In genomic region chr1:196128835-196129234, GRCh38 we compare ENCODE assay signal across 22 cellular contexts.
"Had no signal": no experiment of that assay in that cellular context is flagged by ENCODE, and none has a peak within 500 bp of the region (broad histone marks: within the 10 kb centered on the region; RNA-seq: fewer than 3 reads in every experiment).

No MANE protein-coding gene starts in this region.

- DNase-seq: activated CD4-positive, alpha-beta T cell treated with anti-CD3 and anti-CD28 coated beads, Interleukin-2, amount 10 ng/mL, durations not matched to agents 24 days and 14 days; activated CD8-positive, alpha-beta T cell treated with anti-CD3 and anti-CD28 coated beads for 36 hours; activated naive CD4-positive, alpha-beta T cell; activated T-cell treated with anti-CD3 and anti-CD28 coated beads, Interleukin-2, amount 50 U/mL, for 1 hour; anterior cingulate cortex; brain microvascular endothelial cell; cortex of kidney; heart right ventricle; kidney glomerular epithelial cell; left ventricle myocardium inferior; mammary epithelial cell; nephron progenitor cell; stimulated activated CD4-positive, alpha-beta T cell treated with anti-CD3 and anti-CD28 coated beads, Interleukin-12 subunit alpha, Interleukin-12 subunit beta, amount 100 ng/mL, for 4 hours; stimulated activated CD4-positive, alpha-beta T cell treated with anti-CD3 and anti-CD28 coated beads, Interleukin-1b, Interleukin-23, amount 100 ng/mL, for 48 hours; stimulated activated CD8-positive, alpha-beta memory T cell treated with anti-CD3 and anti-CD28 coated beads, Interleukin-4, amount 100 ng/mL, for 48 hours; stimulated activated naive CD4-positive, alpha-beta T cell; T-helper 9 cell; tibial artery had no signal

- H3K36me3 ChIP-seq: brain microvascular endothelial cell, heart right ventricle, left ventricle myocardium inferior, right atrium auricular region, tibial artery had no signal

- H3K4me3 Mint-ChIP-seq: activated CD4-positive, alpha-beta T cell treated with anti-CD3 and anti-CD28 coated beads, Interleukin-2, amount 10 ng/mL, durations not matched to agents 24 days and 14 days; activated CD8-positive, alpha-beta T cell treated with anti-CD3 and anti-CD28 coated beads for 36 hours; activated T-helper 17 cell treated with anti-CD3 and anti-CD28 coated beads, Interleukin-2, amount 50 U/mL, for 72 hours; central memory CD8-positive, alpha-beta T cell; nephron progenitor cell had no signal

- H3K27ac ChIP-seq: brain microvascular endothelial cell, heart right ventricle, left ventricle myocardium inferior, right atrium auricular region, tibial artery had no signal

- H3K4me1 Mint-ChIP-seq: activated CD4-positive, alpha-beta T cell treated with anti-CD3 and anti-CD28 coated beads, Interleukin-2, amount 10 ng/mL, durations not matched to agents 24 days and 14 days; activated T-helper 17 cell treated with anti-CD3 and anti-CD28 coated beads, Interleukin-2, amount 50 U/mL, for 72 hours; central memory CD8-positive, alpha-beta T cell; nephron progenitor cell had no signal

- H3K4me3 ChIP-seq: heart right ventricle, left ventricle myocardium inferior, right atrium auricular region, tibial artery had no signal

- H3K9me3 Mint-ChIP-seq: activated CD4-positive, alpha-beta T cell treated with anti-CD3 and anti-CD28 coated beads, Interleukin-2, amount 10 ng/mL, durations not matched to agents 24 days and 14 days; activated CD8-positive, alpha-beta T cell treated with anti-CD3 and anti-CD28 coated beads for 36 hours; activated T-helper 17 cell treated with anti-CD3 and anti-CD28 coated beads, Interleukin-2, amount 50 U/mL, for 72 hours; central memory CD8-positive, alpha-beta T cell; nephron progenitor cell had no signal

- H3K27me3 ChIP-seq: brain microvascular endothelial cell, heart right ventricle, right atrium auricular region, tibial artery had no signal

- H3K27ac Mint-ChIP-seq: activated CD4-positive, alpha-beta T cell treated with anti-CD3 and anti-CD28 coated beads, Interleukin-2, amount 10 ng/mL, durations not matched to agents 24 days and 14 days; activated CD8-positive, alpha-beta T cell treated with anti-CD3 and anti-CD28 coated beads for 36 hours; activated T-helper 17 cell treated with anti-CD3 and anti-CD28 coated beads, Interleukin-2, amount 50 U/mL, for 72 hours; nephron progenitor cell; progenitor cell of endocrine pancreas had no signal

- H3K4me1 ChIP-seq: right atrium auricular region had no signal

- H3K27me3 Mint-ChIP-seq: activated CD4-positive, alpha-beta T cell treated with anti-CD3 and anti-CD28 coated beads, Interleukin-2, amount 10 ng/mL, durations not matched to agents 24 days and 14 days; activated CD8-positive, alpha-beta T cell treated with anti-CD3 and anti-CD28 coated beads for 36 hours; activated T-helper 17 cell treated with anti-CD3 and anti-CD28 coated beads, Interleukin-2, amount 50 U/mL, for 72 hours; central memory CD8-positive, alpha-beta T cell; progenitor cell of endocrine pancreas had no signal

- H3K9me3 ChIP-seq: heart right ventricle, left ventricle myocardium inferior, right atrium auricular region, tibial artery had no signal
